In the genomic region with DNA sequence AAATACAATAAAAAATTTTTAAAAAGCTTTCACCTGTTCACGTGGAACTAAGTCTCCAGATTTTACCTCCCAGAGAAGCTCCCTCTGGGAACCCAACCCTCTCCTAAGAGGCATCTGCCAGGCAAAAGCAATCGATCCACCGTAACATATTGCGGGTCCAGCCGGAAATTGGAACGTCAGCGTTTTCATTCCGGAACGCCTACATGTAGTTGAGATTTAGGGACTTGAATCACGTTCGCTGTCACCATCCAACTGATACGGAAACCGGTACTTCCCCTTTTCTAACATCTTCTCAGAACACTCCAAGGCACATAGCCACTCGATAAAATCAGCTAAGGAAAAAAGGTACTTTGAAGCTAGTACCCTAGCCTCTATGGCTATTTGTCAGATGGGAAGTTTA, we compare ENCODE assay signal across 14 cellular contexts.
A peak's percentile ranks its signal among the peaks of the same experiment; 100 is the strongest.
DNase-seq lines count a peak whose midpoint lies in the region; ATAC-seq lines count a peak whose summit lies in the region.
"Had no signal": no experiment of that assay in that cellular context is flagged by ENCODE, and none has a peak within 500 bp of the region (broad histone marks: within the 10 kb centered on the region; RNA-seq: fewer than 3 reads in every experiment).

No MANE protein-coding gene starts in this region.

- H3K27ac Mint-ChIP-seq in CD4-positive, CD25-positive, alpha-beta regulatory T cell: no peak overlapping the region
- H3K27ac Mint-ChIP-seq in IgD-negative memory B cell: no peak overlapping the region
- H3K27ac Mint-ChIP-seq: activated naive CD8-positive, alpha-beta T cell treated with anti-CD3 and anti-CD28 coated beads, Interleukin-2, amount 10 ng/mL, durations not matched to agents 7 days and 5 days; CD14-positive monocyte had no signal

- H3K4me3 ChIP-seq in CD4-positive, CD25-positive, alpha-beta regulatory T cell (ENCODE audit: low read depth, low read length): peak overlapping the region; percentile 47

- no peaks in the 10 kb centered on the region for H3K27me3 ChIP-seq in CD4-positive, CD25-positive, alpha-beta regulatory T cell (ENCODE audit: control insufficient read depth, insufficient read depth, low read length)

- peak in 1 of 3 donors; percentile 28 for DNase-seq in CD4-positive, CD25-positive, alpha-beta regulatory T cell
- DNase-seq in activated CD4-positive, alpha-beta T cell treated with anti-CD3 and anti-CD28 coated beads, Interleukin-2, amount 50 U/mL, for 4 hours: peak; percentile 1 to 2
- peak; percentile 34 to 53 for DNase-seq in stimulated activated CD4-positive, alpha-beta T cell treated with anti-CD3 and anti-CD28 coated beads, Interleukin-12 subunit alpha, Interleukin-12 subunit beta, amount 100 ng/mL, for 24 hours (ENCODE audit: low read depth in 2 of 2)
- DNase-seq in NCI-H187 (lab: John Stamatoyannopoulos, UW): no peak
- DNase-seq in NCI-H226: no peak
- DNase-seq: activated naive CD8-positive, alpha-beta T cell treated with anti-CD3 and anti-CD28 coated beads, Interleukin-2, amount 10 ng/mL, durations not matched to agents 7 days and 5 days; effector CD8-positive, alpha-beta T cell; HCEC 1CT; NCI-H2081 treated with DMSO at 0.1 percent for 48 hours had no signal

- H3K9me3 ChIP-seq in CD4-positive, CD25-positive, alpha-beta regulatory T cell (ENCODE audit: control insufficient read depth in 2 of 2, low read length in 2 of 2): no peaks in the 10 kb centered on the region

- no peaks in the 10 kb centered on the region for H3K36me3 ChIP-seq in CD4-positive, CD25-positive, alpha-beta regulatory T cell (ENCODE audit: control insufficient read depth, insufficient read depth, low read length)

- H3K4me1 Mint-ChIP-seq in CD4-positive, CD25-positive, alpha-beta regulatory T cell: peaks cover 0 to 3% (median 0%) of the 10 kb centered on the region in 4 donors
- peaks cover 3 to 5% (median 4%) of the 10 kb centered on the region in 3 donors for H3K4me1 Mint-ChIP-seq in IgD-negative memory B cell
- H3K4me1 Mint-ChIP-seq: activated naive CD8-positive, alpha-beta T cell treated with anti-CD3 and anti-CD28 coated beads, Interleukin-2, amount 10 ng/mL, durations not matched to agents 7 days and 5 days had no signal

- no peak overlapping the region for H3K27ac ChIP-seq in CD4-positive, CD25-positive, alpha-beta regulatory T cell (ENCODE audit: insufficient read depth, low read length, poor library complexity, severe bottlenecking)
- H3K27ac ChIP-seq: HL-60 had no signal

- peak overlapping the region in 2 of 4 donors; percentile 25 to 60 for H3K4me3 Mint-ChIP-seq in CD4-positive, CD25-positive, alpha-beta regulatory T cell
- peak overlapping the region in 3 of 4 donors; percentile 49 to 80 (median 53) for H3K4me3 Mint-ChIP-seq in IgD-negative memory B cell
- H3K4me3 Mint-ChIP-seq: activated naive CD8-positive, alpha-beta T cell treated with anti-CD3 and anti-CD28 coated beads, Interleukin-2, amount 10 ng/mL, durations not matched to agents 7 days and 5 days had no signal

- no peaks in the 10 kb centered on the region for H3K4me1 ChIP-seq in CD4-positive, CD25-positive, alpha-beta regulatory T cell (ENCODE audit: control insufficient read depth, insufficient read depth, low read length, poor library complexity, severe bottlenecking)

- no peak for ATAC-seq in CD4-positive, CD25-positive, alpha-beta regulatory T cell (ENCODE audit: low read depth in 2 of 2)
- ATAC-seq in HG03175 (IDR thresholded peaks at IDR 0.05; ENCODE audit: unreplicated experiment): no peak
- no peak for ATAC-seq in GM18870 (IDR thresholded peaks at IDR 0.05; ENCODE audit: unreplicated experiment)

- H3K27me3 Mint-ChIP-seq in CD4-positive, CD25-positive, alpha-beta regulatory T cell: peaks cover 26% of the 10 kb centered on the region
- peaks cover 7% of the 10 kb centered on the region for H3K27me3 Mint-ChIP-seq in IgD-negative memory B cell

- H3K9me3 Mint-ChIP-seq in CD4-positive, CD25-positive, alpha-beta regulatory T cell: peaks cover 0 to 4% (median 0%) of the 10 kb centered on the region in 7 donors
- peaks cover 0 to 2% (median 1%) of the 10 kb centered on the region in 3 donors for H3K9me3 Mint-ChIP-seq in IgD-negative memory B cell
- H3K9me3 Mint-ChIP-seq: activated naive CD8-positive, alpha-beta T cell treated with anti-CD3 and anti-CD28 coated beads, Interleukin-2, amount 10 ng/mL, durations not matched to agents 7 days and 5 days had no signal

- H3K36me3 Mint-ChIP-seq in CD4-positive, CD25-positive, alpha-beta regulatory T cell: no peaks in the 10 kb centered on the region
- H3K36me3 Mint-ChIP-seq in IgD-negative memory B cell: peaks cover 1% of the 10 kb centered on the region
- H3K36me3 Mint-ChIP-seq: activated naive CD8-positive, alpha-beta T cell treated with anti-CD3 and anti-CD28 coated beads, Interleukin-2, amount 10 ng/mL, durations not matched to agents 7 days and 5 days; CD14-positive monocyte had no signal

Comparison
In these comparisons a context has a peak if more than half of its experiments do, and no peak if none do; other contexts are left out.
1. DNase-seq: peak in activated CD4-positive, alpha-beta T cell treated with anti-CD3 and anti-CD28 coated beads, Interleukin-2, amount 50 U/mL, for 4 hours (2 of 2) and stimulated activated CD4-positive, alpha-beta T cell treated with anti-CD3 and anti-CD28 coated beads, Interleukin-12 subunit alpha, Interleukin-12 subunit beta, amount 100 ng/mL, for 24 hours (2 of 2); none in NCI-H187 (0 of 2) and NCI-H226 (single experiment).